ENCODE assay signal across 13 cellular contexts in genomic region chr5:119289413-119289812, GRCh38.
DNase-seq lines count a peak whose midpoint lies in the region; ATAC-seq and TF ChIP-seq lines count a peak whose summit lies in the region.
"Had no signal": no experiment of that assay in that cellular context is flagged by ENCODE, and none has a peak within 500 bp of the region (broad histone marks: within the 10 kb centered on the region; RNA-seq: fewer than 3 reads in every experiment).

No MANE protein-coding gene starts in this region.

- no peak overlapping the region for H3K4me3 ChIP-seq in Peyer's patch
- H3K4me3 ChIP-seq in thoracic aorta = peak overlapping the region; percentile 32
- H3K4me3 ChIP-seq: lung, right atrium auricular region had no signal

- no peak for TF ChIP-seq POLR2A in Peyer's patch (IDR thresholded peaks at IDR 0.05)

- H3K9me3 ChIP-seq in Peyer's patch = no peaks in the 10 kb centered on the region
- H3K9me3 ChIP-seq in thoracic aorta = no peaks in the 10 kb centered on the region
- H3K9me3 ChIP-seq: right atrium auricular region had no signal

- peaks cover 0 to under 1% of the 10 kb centered on the region in 2 donors for H3K9me3 Mint-ChIP-seq in activated T-cell treated with anti-CD3 and anti-CD28 coated beads, Interleukin-2, amount 50 U/mL, for 72 hours
- peaks cover 3 to 7% of the 10 kb centered on the region in 2 donors for H3K9me3 Mint-ChIP-seq in effector memory CD8-positive, alpha-beta T cell

- DNase-seq in activated T-cell treated with anti-CD3 and anti-CD28 coated beads, Interleukin-2, amount 50 U/mL, for 72 hours = no peak
- no peak for DNase-seq in activated T-cell treated with anti-CD3 and anti-CD28 coated beads for 4 hours
- no peak for DNase-seq in Peyer's patch
- no peak for DNase-seq in effector memory CD8-positive, alpha-beta T cell
- no peak for DNase-seq in thoracic aorta (ENCODE audit: low spot score)
- no peak for DNase-seq in activated effector memory CD4-positive, alpha-beta T cell treated with anti-CD3 and anti-CD28 coated beads, Interleukin-2, amount 50 U/mL, for 16 hours
- no peak for DNase-seq in DMS 273 (lab: John Stamatoyannopoulos, UW; ENCODE audit: unreplicated experiment)
- DNase-seq: glutamatergic neuron, NCI-H1417 treated with DMSO at 0.1 percent for 48 hours, NCI-H774 had no signal

- H3K36me3 Mint-ChIP-seq in activated T-cell treated with anti-CD3 and anti-CD28 coated beads, Interleukin-2, amount 50 U/mL, for 72 hours (ENCODE audit: insufficient read depth in 2 of 2) = peaks cover 4 to 10% of the 10 kb centered on the region in 2 donors
- peaks cover 15% of the 10 kb centered on the region for H3K36me3 Mint-ChIP-seq in effector memory CD8-positive, alpha-beta T cell (ENCODE audit: insufficient read depth)

- no peaks in the 10 kb centered on the region for H3K27me3 ChIP-seq in Peyer's patch
- no peaks in the 10 kb centered on the region for H3K27me3 ChIP-seq in thoracic aorta (replicated peaks; ENCODE audit: insufficient read depth)
- H3K27me3 ChIP-seq: right atrium auricular region had no signal

- H3K4me1 ChIP-seq in Peyer's patch = peaks cover 0 to 19% (median 9%) of the 10 kb centered on the region in 4 donors
- peaks cover 47 to 75% of the 10 kb centered on the region in 2 donors for H3K4me1 ChIP-seq in thoracic aorta (ENCODE audit: control insufficient read depth in 1 of 2, low read depth in 2 of 2)

- peak overlapping the region in 3 of 4 donors; percentile 0 to 67 (median 2) for H3K27ac ChIP-seq in Peyer's patch
- H3K27ac ChIP-seq in thoracic aorta = peak overlapping the region; percentile 66 to 75

- TF ChIP-seq CTCF in Peyer's patch (IDR thresholded peaks at IDR 0.05) (no peak), thoracic aorta (IDR thresholded peaks at IDR 0.05) (no peak)

- H3K36me3 ChIP-seq in Peyer's patch = no peaks in the 10 kb centered on the region
- H3K36me3 ChIP-seq in thoracic aorta = no peaks in the 10 kb centered on the region
- H3K36me3 ChIP-seq: right atrium auricular region had no signal

- H3K27ac Mint-ChIP-seq in activated T-cell treated with anti-CD3 and anti-CD28 coated beads, Interleukin-2, amount 50 U/mL, for 72 hours = peak overlapping the region; percentile 99
- peak overlapping the region; percentile 94 to 99 for H3K27ac Mint-ChIP-seq in effector memory CD8-positive, alpha-beta T cell

- peaks cover 93% of the 10 kb centered on the region for H3K4me1 Mint-ChIP-seq in activated T-cell treated with anti-CD3 and anti-CD28 coated beads, Interleukin-2, amount 50 U/mL, for 72 hours (ENCODE audit: low read depth)
- H3K4me1 Mint-ChIP-seq in effector memory CD8-positive, alpha-beta T cell (ENCODE audit: low read depth in 2 of 2) = peaks cover 72 to 85% of the 10 kb centered on the region in 2 donors

- H3K27me3 Mint-ChIP-seq in activated T-cell treated with anti-CD3 and anti-CD28 coated beads, Interleukin-2, amount 50 U/mL, for 72 hours (ENCODE audit: low read depth) = no peaks in the 10 kb centered on the region
- H3K27me3 Mint-ChIP-seq in effector memory CD8-positive, alpha-beta T cell = no peaks in the 10 kb centered on the region

- ATAC-seq in activated T-cell treated with anti-CD3 and anti-CD28 coated beads, Interleukin-2, amount 50 U/mL, for 72 hours (replicated peaks in 1 of 2) = no peak
- ATAC-seq in effector memory CD8-positive, alpha-beta T cell (replicated peaks) = no peak
- no peak for ATAC-seq in thoracic aorta (ENCODE audit: insufficient number of reproducible peaks, low FRiP score, low read depth)
- no peak for ATAC-seq in HG03432 (IDR thresholded peaks at IDR 0.05; ENCODE audit: unreplicated experiment)

- peak overlapping the region; percentile 65 to 79 for H3K4me3 Mint-ChIP-seq in activated T-cell treated with anti-CD3 and anti-CD28 coated beads, Interleukin-2, amount 50 U/mL, for 72 hours
- peak overlapping the region; percentile 72 to 79 for H3K4me3 Mint-ChIP-seq in effector memory CD8-positive, alpha-beta T cell
